In the genomic region with DNA sequence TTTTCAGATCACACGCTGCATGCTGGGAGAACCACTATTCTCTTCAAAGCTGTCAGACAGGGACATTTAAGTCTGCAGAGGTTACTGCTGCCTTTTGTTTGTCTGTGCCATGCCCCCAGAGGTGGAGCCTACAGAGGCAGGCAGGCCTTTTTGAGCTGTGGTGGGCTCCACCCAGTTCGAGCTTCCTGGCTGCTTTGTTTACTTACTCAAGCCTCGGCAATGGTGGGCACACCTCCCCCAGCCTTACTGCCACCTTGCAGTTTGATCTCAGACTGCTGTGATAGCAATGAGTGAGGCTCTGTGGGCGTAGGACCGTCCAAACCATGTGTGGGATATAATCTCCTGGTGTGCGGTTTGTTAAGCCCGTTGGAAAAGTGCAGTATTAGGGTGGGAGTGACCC, we compare ENCODE assay signal across 5 cellular contexts. TPM values are rescaled to one million over a fixed set of nuclear protein-coding genes. Genes with fewer than 3 reads are reported as not detected.
"Had no signal": no experiment of that assay in that cellular context is flagged by ENCODE, and none has a peak within 500 bp of the region (broad histone marks: within the 10 kb centered on the region; RNA-seq: fewer than 3 reads in every experiment).

No MANE protein-coding gene starts in this region.

RNA-seq across cellular contexts. Expression of gene SLAMF6, which starts 42.3 kb away (rescaled TPM):
- total RNA-seq: fibroblast of lung, glomerular endothelial cell, lung microvascular endothelial cell, occipital lobe, progenitor cell of endocrine pancreas had no signal
- polyA plus RNA-seq: fibroblast of lung had no signal
